ENCODE assay signal across 1 cellular context in the genomic region with DNA sequence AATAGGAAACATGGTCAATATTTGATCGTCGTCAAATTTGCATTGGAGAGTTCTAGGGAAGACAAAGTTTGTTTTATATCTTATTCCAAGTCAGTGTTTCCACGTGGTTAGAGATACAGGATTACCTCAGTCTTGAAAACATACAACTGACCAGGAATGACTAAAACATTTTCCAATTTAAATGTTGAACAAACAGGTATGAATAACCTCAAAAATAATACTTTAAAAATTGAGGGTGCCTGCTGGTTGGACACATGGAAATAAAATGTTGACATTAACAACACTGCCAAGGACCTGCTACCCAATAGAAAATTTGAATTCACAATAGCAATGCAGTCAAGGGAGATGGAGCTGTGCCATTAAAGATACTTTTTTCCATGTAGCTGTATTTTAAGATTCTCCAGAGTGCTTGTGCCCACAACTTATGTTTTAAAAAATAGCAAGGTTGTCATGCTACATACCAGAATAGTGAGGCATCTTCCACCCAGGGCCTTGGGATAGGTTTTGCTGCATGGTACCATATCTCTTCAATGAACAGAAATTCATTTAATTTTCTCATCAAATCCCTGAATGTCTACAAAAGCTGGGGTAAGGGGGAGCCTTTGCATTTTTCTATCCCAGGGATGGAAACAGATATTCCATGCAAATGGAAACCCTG.
TF ChIP-seq lines count a peak whose summit lies in the region.

No MANE protein-coding gene starts in this region.

TF ChIP-seq in SK-N-SH, 30 proteins besides CTCF, POLR2A, EP300 and RAD21 (continued from another document):
- TF ChIP-seq, protein P1, sequence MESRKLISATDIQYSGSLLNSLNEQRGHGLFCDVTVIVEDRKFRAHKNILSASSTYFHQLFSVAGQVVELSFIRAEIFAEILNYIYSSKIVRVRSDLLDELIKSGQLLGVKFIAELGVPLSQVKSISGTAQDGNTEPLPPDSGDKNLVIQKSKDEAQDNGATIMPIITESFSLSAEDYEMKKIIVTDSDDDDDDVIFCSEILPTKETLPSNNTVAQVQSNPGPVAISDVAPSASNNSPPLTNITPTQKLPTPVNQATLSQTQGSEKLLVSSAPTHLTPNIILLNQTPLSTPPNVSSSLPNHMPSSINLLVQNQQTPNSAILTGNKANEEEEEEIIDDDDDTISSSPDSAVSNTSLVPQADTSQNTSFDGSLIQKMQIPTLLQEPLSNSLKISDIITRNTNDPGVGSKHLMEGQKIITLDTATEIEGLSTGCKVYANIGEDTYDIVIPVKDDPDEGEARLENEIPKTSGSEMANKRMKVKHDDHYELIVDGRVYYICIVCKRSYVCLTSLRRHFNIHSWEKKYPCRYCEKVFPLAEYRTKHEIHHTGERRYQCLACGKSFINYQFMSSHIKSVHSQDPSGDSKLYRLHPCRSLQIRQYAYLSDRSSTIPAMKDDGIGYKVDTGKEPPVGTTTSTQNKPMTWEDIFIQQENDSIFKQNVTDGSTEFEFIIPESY (IDR thresholded peaks at IDR 0.05; ENCODE audit: borderline replicate concordance, low read depth): no peak
- TF ChIP-seq YY1 (IDR thresholded peaks at IDR 0.05; ENCODE audit: low read depth): no peak
- TF ChIP-seq JUND (IDR thresholded peaks at IDR 0.05): no peak
- no peak for TF ChIP-seq TAF1 (IDR thresholded peaks at IDR 0.05; ENCODE audit: borderline replicate concordance, low read depth, low read length)
- TF ChIP-seq POLR2AphosphoS5 (IDR thresholded peaks at IDR 0.05; ENCODE audit: low read depth, low read length): no peak
- TF ChIP-seq, protein P2, sequence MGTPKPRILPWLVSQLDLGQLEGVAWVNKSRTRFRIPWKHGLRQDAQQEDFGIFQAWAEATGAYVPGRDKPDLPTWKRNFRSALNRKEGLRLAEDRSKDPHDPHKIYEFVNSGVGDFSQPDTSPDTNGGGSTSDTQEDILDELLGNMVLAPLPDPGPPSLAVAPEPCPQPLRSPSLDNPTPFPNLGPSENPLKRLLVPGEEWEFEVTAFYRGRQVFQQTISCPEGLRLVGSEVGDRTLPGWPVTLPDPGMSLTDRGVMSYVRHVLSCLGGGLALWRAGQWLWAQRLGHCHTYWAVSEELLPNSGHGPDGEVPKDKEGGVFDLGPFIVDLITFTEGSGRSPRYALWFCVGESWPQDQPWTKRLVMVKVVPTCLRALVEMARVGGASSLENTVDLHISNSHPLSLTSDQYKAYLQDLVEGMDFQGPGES (IDR thresholded peaks at IDR 0.05; ENCODE audit: low read depth, low read length): no peak
- TF ChIP-seq FOXM1 (IDR thresholded peaks at IDR 0.05; ENCODE audit: low read depth): no peak
- TF ChIP-seq MXI1 (IDR thresholded peaks at IDR 0.05; ENCODE audit: low read depth, low read length): no peak
- no peak for TF ChIP-seq RXRA (IDR thresholded peaks at IDR 0.05; ENCODE audit: borderline replicate concordance, low read depth)
